Comparison of ENCODE assay signal across 9 cellular contexts in genomic region chr1:18972531-18972930, GRCh38. TPM values are rescaled to one million over a fixed set of nuclear protein-coding genes. Genes with fewer than 3 reads are reported as not detected.
DNase-seq lines count a peak whose midpoint lies in the region; ATAC-seq, FAIRE-seq and TF ChIP-seq lines count a peak whose summit lies in the region.
"Had no signal": no experiment of that assay in that cellular context is flagged by ENCODE, and none has a peak within 500 bp of the region (broad histone marks: within the 10 kb centered on the region; RNA-seq: fewer than 3 reads in every experiment).

No MANE protein-coding gene starts in this region.

- CTCF ChIA-PET in activated CD4-positive, alpha-beta T cell treated with anti-CD3 and anti-CD28 coated beads, Interleukin-2, amount 10 ng/mL, durations not matched to agents 7 days and 5 days (lab: Charles Lee): interaction anchor here (0.9 to 1.5 kb wide), 4 partner anchors 9 to 65 kb away, joined by 3 to 4 read pairs (median 3); no protein-coding TSS in a partner anchor

- H3K27ac Mint-ChIP-seq in stimulated activated naive CD8-positive, alpha-beta T cell treated with anti-CD3 and anti-CD28 coated beads, Interleukin-15, amount 100 ng/mL, for 72 hours: peak overlapping the region in 1 of 2 donors; percentile 93
- H3K27ac Mint-ChIP-seq in activated CD4-positive, alpha-beta T cell treated with anti-CD3 and anti-CD28 coated beads, Interleukin-2, amount 10 ng/mL, durations not matched to agents 7 days and 5 days: no peak overlapping the region
- H3K27ac Mint-ChIP-seq: stimulated activated naive B cell treated with anti-CD40 and anti-IgM and Interleukin-4, amounts not matched to agents 10 μg/mL and 1 μg/mL and 100 μg/mL, for 72 hours had no signal

- H3K36me3 Mint-ChIP-seq in activated CD4-positive, alpha-beta T cell treated with anti-CD3 and anti-CD28 coated beads, Interleukin-2, amount 10 ng/mL, durations not matched to agents 7 days and 5 days (ENCODE audit: low read depth): no peaks in the 10 kb centered on the region
- H3K36me3 Mint-ChIP-seq: stimulated activated naive B cell treated with anti-CD40 and anti-IgM and Interleukin-4, amounts not matched to agents 10 μg/mL and 1 μg/mL and 100 μg/mL, for 72 hours had no signal

- no peaks in the 10 kb centered on the region for H3K36me3 ChIP-seq in kidney (ENCODE audit: control insufficient read depth in 1 of 2, insufficient read depth in 2 of 2, low read length in 2 of 2)

- H3K9me3 Mint-ChIP-seq in stimulated activated naive CD8-positive, alpha-beta T cell treated with anti-CD3 and anti-CD28 coated beads, Interleukin-15, amount 100 ng/mL, for 72 hours: peaks cover 0 to 3% of the 10 kb centered on the region in 2 donors
- H3K9me3 Mint-ChIP-seq in activated CD4-positive, alpha-beta T cell treated with anti-CD3 and anti-CD28 coated beads, Interleukin-2, amount 10 ng/mL, durations not matched to agents 7 days and 5 days: no peaks in the 10 kb centered on the region
- H3K9me3 Mint-ChIP-seq: stimulated activated naive B cell treated with anti-CD40 and anti-IgM and Interleukin-4, amounts not matched to agents 10 μg/mL and 1 μg/mL and 100 μg/mL, for 72 hours had no signal

- peak; percentile 49 for ATAC-seq in stimulated activated naive CD8-positive, alpha-beta T cell treated with anti-CD3 and anti-CD28 coated beads, Interleukin-15, amount 100 ng/mL, for 72 hours
- no peak for ATAC-seq in stimulated activated naive CD8-positive, alpha-beta T cell treated with anti-CD3 and anti-CD28 coated beads, Interleukin-15, Interleukin-2, amounts not matched to agents 100 U/mL and 50 U/mL, for 24 hours

- no peak for DNase-seq in stimulated activated naive CD8-positive, alpha-beta T cell treated with anti-CD3 and anti-CD28 coated beads, Interleukin-15, amount 100 ng/mL, for 72 hours
- DNase-seq in stimulated activated naive CD8-positive, alpha-beta T cell treated with anti-CD3 and anti-CD28 coated beads, Interleukin-15, Interleukin-2, amounts not matched to agents 100 U/mL and 50 U/mL, for 24 hours: no peak
- DNase-seq in activated CD4-positive, alpha-beta T cell treated with anti-CD3 and anti-CD28 coated beads, Interleukin-2, amount 10 ng/mL, durations not matched to agents 7 days and 5 days: peak; percentile 33
- DNase-seq in kidney (no peak), nucleus accumbens (lab: John Stamatoyannopoulos, UW) (no peak), NCI-H187 treated with DMSO at 0.1 percent for 48 hours (lab: John Stamatoyannopoulos, UW) (no peak), GM19239 (ENCODE audit: insufficient read length, low spot score) (no peak), ureter (ENCODE audit: low spot score) (no peak)
- DNase-seq: stimulated activated naive B cell treated with anti-CD40 and anti-IgM and Interleukin-4, amounts not matched to agents 10 μg/mL and 1 μg/mL and 100 μg/mL, for 72 hours had no signal

- TF ChIP-seq CTCF in kidney (IDR thresholded peaks at IDR 0.05; ENCODE audit: borderline replicate concordance, extremely low read depth, insufficient read depth): peak; percentile 36

- FAIRE-seq in kidney (lab: Jason Lieb, UNC): peak; percentile 15
- no peak for FAIRE-seq in GM19239 (lab: Jason Lieb, UNC)

- POLR2A ChIA-PET in activated CD4-positive, alpha-beta T cell treated with anti-CD3 and anti-CD28 coated beads, Interleukin-2, amount 10 ng/mL, durations not matched to agents 7 days and 5 days (lab: Charles Lee): no interaction called here

- no peaks in the 10 kb centered on the region for H3K4me1 ChIP-seq in kidney (ENCODE audit: control insufficient read depth in 1 of 2, insufficient read depth in 1 of 2, low read depth in 1 of 2, low read length in 2 of 2)

- H3K4me3 Mint-ChIP-seq in stimulated activated naive CD8-positive, alpha-beta T cell treated with anti-CD3 and anti-CD28 coated beads, Interleukin-15, amount 100 ng/mL, for 72 hours: no peak overlapping the region
- H3K4me3 Mint-ChIP-seq in activated CD4-positive, alpha-beta T cell treated with anti-CD3 and anti-CD28 coated beads, Interleukin-2, amount 10 ng/mL, durations not matched to agents 7 days and 5 days: no peak overlapping the region
- H3K4me3 Mint-ChIP-seq: stimulated activated naive B cell treated with anti-CD40 and anti-IgM and Interleukin-4, amounts not matched to agents 10 μg/mL and 1 μg/mL and 100 μg/mL, for 72 hours had no signal

- no peaks in the 10 kb centered on the region for H3K9me3 ChIP-seq in kidney (ENCODE audit: control insufficient read depth in 1 of 2, low read length in 2 of 2)

- H3K4me3 ChIP-seq in kidney (ENCODE audit: low read length in 2 of 2): no peak overlapping the region

- peaks cover 12% of the 10 kb centered on the region for H3K4me1 Mint-ChIP-seq in stimulated activated naive CD8-positive, alpha-beta T cell treated with anti-CD3 and anti-CD28 coated beads, Interleukin-15, amount 100 ng/mL, for 72 hours
- H3K4me1 Mint-ChIP-seq in activated CD4-positive, alpha-beta T cell treated with anti-CD3 and anti-CD28 coated beads, Interleukin-2, amount 10 ng/mL, durations not matched to agents 7 days and 5 days: no peaks in the 10 kb centered on the region

- no peak overlapping the region for H3K27ac ChIP-seq in kidney (ENCODE audit: low read depth in 2 of 2, low read length in 2 of 2)

- H3K9ac ChIP-seq in kidney (ENCODE audit: low read length in 2 of 2): no peak overlapping the region

- intact Hi-C loops in kidney (cut with DNase I): no loop called here

- H3K27me3 Mint-ChIP-seq in stimulated activated naive CD8-positive, alpha-beta T cell treated with anti-CD3 and anti-CD28 coated beads, Interleukin-15, amount 100 ng/mL, for 72 hours: peaks cover 10% of the 10 kb centered on the region
- peaks cover 9% of the 10 kb centered on the region for H3K27me3 Mint-ChIP-seq in activated CD4-positive, alpha-beta T cell treated with anti-CD3 and anti-CD28 coated beads, Interleukin-2, amount 10 ng/mL, durations not matched to agents 7 days and 5 days

RNA-seq across cellular contexts. Expression of gene IFFO2, which starts 16.1 kb away (rescaled TPM):
- 10 to 100 TPM; 20.4 to 21.7 TPM for total RNA-seq in activated CD4-positive, alpha-beta T cell treated with anti-CD3 and anti-CD28 coated beads, Interleukin-2, amount 10 ng/mL, durations not matched to agents 7 days and 5 days
- total RNA-seq in kidney (23.1 TPM), ureter (15.0 TPM)
- 7.5 TPM for polyA plus RNA-seq in kidney (ENCODE audit: insufficient read depth, low read depth, low replicate concordance)
